Comparison of ENCODE assay signal across 17 cellular contexts in genomic region chr1:224544711-224545110, GRCh38.
DNase-seq lines count a peak whose midpoint lies in the region; ATAC-seq and TF ChIP-seq lines count a peak whose summit lies in the region.
"Had no signal": no experiment of that assay in that cellular context is flagged by ENCODE, and none has a peak within 500 bp of the region (broad histone marks: within the 10 kb centered on the region; RNA-seq: fewer than 3 reads in every experiment).

No MANE protein-coding gene starts in this region.

- H2AFZ ChIP-seq in DND-41 (ENCODE audit: low read depth, low read length), result peak overlapping the region; percentile 14; the same call in 1 of the 2 replicates

- no peaks in the 10 kb centered on the region for H3K27me3 ChIP-seq in DND-41 (ENCODE audit: insufficient read depth, low read length, poor library complexity)
- H3K27me3 ChIP-seq: BLaER1 treated with 17β-estradiol and CSF1 and Interleukin-3, amounts not matched to agents 10 nM and 100 nM had no signal

- H3K27me3 Mint-ChIP-seq in dendritic cell treated with granulocyte-macrophage colony-stimulating factor and Interleukin-4, amounts not matched to agents 40 ng/mL and 50 ng/mL, for 4 days, result no peaks in the 10 kb centered on the region
- H3K27me3 Mint-ChIP-seq in activated CD8-positive, alpha-beta T cell treated with anti-CD3 and anti-CD28 coated beads, Interleukin-2, amount 10 ng/mL, durations not matched to agents 7 days and 5 days (ENCODE audit: low read depth), result no peaks in the 10 kb centered on the region

- no peak for DNase-seq in DND-41
- peak; percentile 13 for DNase-seq in NB4 (ENCODE audit: low read depth)
- no peak for DNase-seq in SW480 (ENCODE audit: low spot score)
- no peak for DNase-seq in activated CD8-positive, alpha-beta T cell treated with anti-CD3 and anti-CD28 coated beads, Interleukin-2, amount 10 ng/mL, durations not matched to agents 7 days and 5 days
- no peak for DNase-seq in DMS53 treated with DMSO at 0.1 percent for 48 hours (lab: John Stamatoyannopoulos, UW; ENCODE audit: unreplicated experiment)
- DNase-seq: Kasumi-1; NCI-H1092; NCI-H1694; NCI-H2107; NK-92 treated with Interleukin-12 subunit alpha and Interleukin-12 subunit beta, amount 100 ng/mL, for 24 hours; OCI-M1 had no signal

- peak overlapping the region; percentile 89 for H3K27ac Mint-ChIP-seq in dendritic cell treated with granulocyte-macrophage colony-stimulating factor and Interleukin-4, amounts not matched to agents 40 ng/mL and 50 ng/mL, for 4 days
- no peak overlapping the region for H3K27ac Mint-ChIP-seq in activated CD8-positive, alpha-beta T cell treated with anti-CD3 and anti-CD28 coated beads, Interleukin-2, amount 10 ng/mL, durations not matched to agents 7 days and 5 days

- H3K36me3 Mint-ChIP-seq in dendritic cell treated with granulocyte-macrophage colony-stimulating factor and Interleukin-4, amounts not matched to agents 40 ng/mL and 50 ng/mL, for 4 days (ENCODE audit: low read depth), result peaks cover under 1% of the 10 kb centered on the region
- H3K36me3 Mint-ChIP-seq in activated CD8-positive, alpha-beta T cell treated with anti-CD3 and anti-CD28 coated beads, Interleukin-2, amount 10 ng/mL, durations not matched to agents 7 days and 5 days (ENCODE audit: low read depth), result no peaks in the 10 kb centered on the region

- H3K4me3 Mint-ChIP-seq in dendritic cell treated with granulocyte-macrophage colony-stimulating factor and Interleukin-4, amounts not matched to agents 40 ng/mL and 50 ng/mL, for 4 days, result no peak overlapping the region
- H3K4me3 Mint-ChIP-seq in activated CD8-positive, alpha-beta T cell treated with anti-CD3 and anti-CD28 coated beads, Interleukin-2, amount 10 ng/mL, durations not matched to agents 7 days and 5 days, result no peak overlapping the region

- no peak for TF ChIP-seq POLR2A in NB4 (IDR thresholded peaks at IDR 0.05; ENCODE audit: extremely low read depth, insufficient read length)

- H3K27ac ChIP-seq in DND-41 (ENCODE audit: low read length), result peak overlapping the region; percentile 17; the same call in 1 of the 2 replicates
- peak overlapping the region in 13 of 21 experiments; percentile 5 to 83 (median 55) for H3K27ac ChIP-seq in skin epidermis
- H3K27ac ChIP-seq: BLaER1 treated with 17β-estradiol and CSF1 and Interleukin-3, amounts not matched to agents 10 nM and 100 nM had no signal

- no peak overlapping the region for H3K4me3 ChIP-seq in DND-41 (ENCODE audit: low read depth in 1 of 2, low read length in 2 of 2)
- H3K4me3 ChIP-seq in NB4 (ENCODE audit: low read depth, low read length), result no peak overlapping the region
- no peak overlapping the region for H3K4me3 ChIP-seq in skin epidermis
- H3K4me3 ChIP-seq: BLaER1 treated with 17β-estradiol and CSF1 and Interleukin-3, amounts not matched to agents 10 nM and 100 nM; GM12878 had no signal

- intact Hi-C loops in dendritic cell treated with granulocyte-macrophage colony-stimulating factor and Interleukin-4, amounts not matched to agents 40 ng/mL and 50 ng/mL, for 4 days (cut with micrococcal nuclease), result no loop called here

- H3K4me1 ChIP-seq in DND-41 (ENCODE audit: insufficient read depth, low read length), result peaks cover 53% of the 10 kb centered on the region

- CTCF ChIA-PET in activated CD8-positive, alpha-beta T cell treated with anti-CD3 and anti-CD28 coated beads, Interleukin-2, amount 10 ng/mL, durations not matched to agents 7 days and 5 days (lab: Charles Lee), result interaction anchor here (3.8 kb wide), 1 partner anchor 31 kb away, joined by 26 read pairs; no protein-coding TSS in a partner anchor

- no peaks in the 10 kb centered on the region for H3K79me2 ChIP-seq in DND-41 (ENCODE audit: insufficient read depth, low read length)

- H3K9ac ChIP-seq in DND-41 (ENCODE audit: low read depth, low read length), result no peak overlapping the region
- H3K9ac ChIP-seq: BLaER1 treated with 17β-estradiol and CSF1 and Interleukin-3, amounts not matched to agents 10 nM and 100 nM had no signal

- ATAC-seq in DND-41 (ENCODE audit: insufficient read depth, low read depth) (no peak), HG02870 (IDR thresholded peaks at IDR 0.05; ENCODE audit: unreplicated experiment) (no peak)
- no peak for ATAC-seq in activated CD8-positive, alpha-beta T cell treated with anti-CD3 and anti-CD28 coated beads, Interleukin-2, amount 10 ng/mL, durations not matched to agents 7 days and 5 days
- ATAC-seq: GM12878, HepG2 had no signal

- H3K9me3 Mint-ChIP-seq in dendritic cell treated with granulocyte-macrophage colony-stimulating factor and Interleukin-4, amounts not matched to agents 40 ng/mL and 50 ng/mL, for 4 days, result peaks cover 28% of the 10 kb centered on the region
- no peaks in the 10 kb centered on the region for H3K9me3 Mint-ChIP-seq in activated CD8-positive, alpha-beta T cell treated with anti-CD3 and anti-CD28 coated beads, Interleukin-2, amount 10 ng/mL, durations not matched to agents 7 days and 5 days (ENCODE audit: insufficient read depth)

- TF ChIP-seq CTCF in DND-41 (IDR thresholded peaks at IDR 0.05; ENCODE audit: borderline replicate concordance, extremely low read depth, low read length, poor library complexity, severe bottlenecking), result no peak
- no peak for TF ChIP-seq CTCF in NB4 (IDR thresholded peaks at IDR 0.05; ENCODE audit: low read depth, low read length)

- H4K20me1 ChIP-seq in DND-41 (ENCODE audit: insufficient read depth, low read length), result no peaks in the 10 kb centered on the region
- H4K20me1 ChIP-seq: BLaER1 treated with 17β-estradiol and CSF1 and Interleukin-3, amounts not matched to agents 10 nM and 100 nM had no signal

- POLR2A ChIA-PET in activated CD8-positive, alpha-beta T cell treated with anti-CD3 and anti-CD28 coated beads, Interleukin-2, amount 10 ng/mL, durations not matched to agents 7 days and 5 days (lab: Charles Lee), result no interaction called here

- no peak overlapping the region for H3K4me2 ChIP-seq in DND-41 (ENCODE audit: insufficient read depth, low read length)

- H3K4me1 Mint-ChIP-seq in dendritic cell treated with granulocyte-macrophage colony-stimulating factor and Interleukin-4, amounts not matched to agents 40 ng/mL and 50 ng/mL, for 4 days (ENCODE audit: low read depth), result peaks cover 54% of the 10 kb centered on the region
- peaks cover 20% of the 10 kb centered on the region for H3K4me1 Mint-ChIP-seq in activated CD8-positive, alpha-beta T cell treated with anti-CD3 and anti-CD28 coated beads, Interleukin-2, amount 10 ng/mL, durations not matched to agents 7 days and 5 days (ENCODE audit: low read depth)

- H3K9me3 ChIP-seq in DND-41 (ENCODE audit: insufficient read depth, low read length, severe bottlenecking), result no peaks in the 10 kb centered on the region
- H3K9me3 ChIP-seq: BLaER1 treated with 17β-estradiol and CSF1 and Interleukin-3, amounts not matched to agents 10 nM and 100 nM had no signal

- no peaks in the 10 kb centered on the region for H3K36me3 ChIP-seq in DND-41 (ENCODE audit: insufficient read depth, low read length)
- H3K36me3 ChIP-seq: BLaER1 treated with 17β-estradiol and CSF1 and Interleukin-3, amounts not matched to agents 10 nM and 100 nM had no signal
